10 cellular contexts compared by ENCODE assay signal in genomic region chr15:60370105-60370803, GRCh38. TPM values are rescaled to one million over a fixed set of nuclear protein-coding genes. Genes with fewer than 3 reads are reported as not detected.
A peak's percentile ranks its signal among the peaks of the same experiment; 100 is the strongest.
DNase-seq lines count a peak whose midpoint lies in the region; ATAC-seq lines count a peak whose summit lies in the region.
"Had no signal": no experiment of that assay in that cellular context is flagged by ENCODE, and none has a peak within 500 bp of the region (broad histone marks: within the 10 kb centered on the region; RNA-seq: fewer than 3 reads in every experiment).

No MANE protein-coding gene starts in this region.

- no peak overlapping the region for H3K4me3 Mint-ChIP-seq in stimulated activated naive CD8-positive, alpha-beta T cell treated with anti-CD3 and anti-CD28 coated beads, Interleukin-15, Interleukin-2, amounts not matched to agents 100 ng/mL and 50 ng/mL, for 24 hours

- DNase-seq in stimulated activated naive CD8-positive, alpha-beta T cell treated with anti-CD3 and anti-CD28 coated beads, Interleukin-15, Interleukin-2, amounts not matched to agents 100 U/mL and 50 U/mL, for 24 hours: no peak
- DNase-seq in mucosa of gallbladder (ENCODE audit: low spot score) (peak; percentile 53), DMS53 (lab: John Stamatoyannopoulos, UW) (no peak), LoVo (ENCODE audit: low spot score) (no peak)
- DNase-seq in central memory CD4-positive, alpha-beta T cell: no peak
- no peak for DNase-seq in activated naive CD4-positive, alpha-beta T cell treated with Interleukin-2 at 50 U/mL for 16 hours
- DNase-seq: MM.1S had no signal

- H3K36me3 ChIP-seq in esophagus (ENCODE audit: control insufficient read depth in 2 of 2, insufficient read depth in 2 of 2, low read length in 1 of 2): peaks cover 0 to 14% of the 10 kb centered on the region in 2 donors

- no peaks in the 10 kb centered on the region for H3K27me3 Mint-ChIP-seq in stimulated activated naive CD8-positive, alpha-beta T cell treated with anti-CD3 and anti-CD28 coated beads, Interleukin-15, Interleukin-2, amounts not matched to agents 100 ng/mL and 50 ng/mL, for 24 hours

- no peak for ATAC-seq in stimulated activated naive CD8-positive, alpha-beta T cell treated with anti-CD3 and anti-CD28 coated beads, Interleukin-15, Interleukin-2, amounts not matched to agents 100 U/mL and 50 U/mL, for 24 hours

- no peaks in the 10 kb centered on the region for H3K9me3 Mint-ChIP-seq in stimulated activated naive CD8-positive, alpha-beta T cell treated with anti-CD3 and anti-CD28 coated beads, Interleukin-15, Interleukin-2, amounts not matched to agents 100 ng/mL and 50 ng/mL, for 24 hours

- peaks cover 13% of the 10 kb centered on the region for H3K36me3 Mint-ChIP-seq in stimulated activated naive CD8-positive, alpha-beta T cell treated with anti-CD3 and anti-CD28 coated beads, Interleukin-15, Interleukin-2, amounts not matched to agents 100 ng/mL and 50 ng/mL, for 24 hours (ENCODE audit: low read depth)

- H3K4me1 ChIP-seq in esophagus (ENCODE audit: control insufficient read depth in 2 of 2, insufficient read depth in 2 of 2, low read length in 1 of 2): peaks cover 4 to 12% of the 10 kb centered on the region in 2 donors

- WGBS in esophagus, 2 donors: 72 to 75% methylated on average over 7 of the region's 7 CpGs

- H3K27ac ChIP-seq in esophagus (ENCODE audit: low read depth in 2 of 2, low read length in 1 of 2): peak overlapping the region; percentile 12 to 79

- H3K9me3 ChIP-seq in esophagus (ENCODE audit: control insufficient read depth in 2 of 2, insufficient read depth in 1 of 2, low read depth in 1 of 2, low read length in 1 of 2): no peaks in the 10 kb centered on the region

- H3K27ac Mint-ChIP-seq in stimulated activated naive CD8-positive, alpha-beta T cell treated with anti-CD3 and anti-CD28 coated beads, Interleukin-15, Interleukin-2, amounts not matched to agents 100 ng/mL and 50 ng/mL, for 24 hours: peak overlapping the region; percentile 94

- peaks cover 16% of the 10 kb centered on the region for H3K4me1 Mint-ChIP-seq in stimulated activated naive CD8-positive, alpha-beta T cell treated with anti-CD3 and anti-CD28 coated beads, Interleukin-15, Interleukin-2, amounts not matched to agents 100 ng/mL and 50 ng/mL, for 24 hours (ENCODE audit: low read depth)

- H3K4me3 ChIP-seq in esophagus (ENCODE audit: low read depth in 1 of 2, low read length in 2 of 2): no peak overlapping the region
- H3K4me3 ChIP-seq: BLaER1 treated with 17β-estradiol and CSF1 and Interleukin-3, amounts not matched to agents 10 nM and 100 nM had no signal

- H3K27me3 ChIP-seq in esophagus (ENCODE audit: control insufficient read depth in 1 of 2, insufficient read depth in 2 of 2, low read length in 2 of 2): no peaks in the 10 kb centered on the region
- H3K27me3 ChIP-seq: BLaER1 treated with 17β-estradiol and CSF1 and Interleukin-3, amounts not matched to agents 10 nM and 100 nM had no signal

RNA-seq across cellular contexts. Expression of gene ANXA2, which starts 27.5 kb away (rescaled TPM):
- 1,000 to 10,000 TPM; 1,972 to 2,098 TPM for polyA plus RNA-seq in esophagus
- 733 TPM for total RNA-seq in mucosa of gallbladder
